21 cellular contexts compared by ENCODE assay signal in the genomic region with DNA sequence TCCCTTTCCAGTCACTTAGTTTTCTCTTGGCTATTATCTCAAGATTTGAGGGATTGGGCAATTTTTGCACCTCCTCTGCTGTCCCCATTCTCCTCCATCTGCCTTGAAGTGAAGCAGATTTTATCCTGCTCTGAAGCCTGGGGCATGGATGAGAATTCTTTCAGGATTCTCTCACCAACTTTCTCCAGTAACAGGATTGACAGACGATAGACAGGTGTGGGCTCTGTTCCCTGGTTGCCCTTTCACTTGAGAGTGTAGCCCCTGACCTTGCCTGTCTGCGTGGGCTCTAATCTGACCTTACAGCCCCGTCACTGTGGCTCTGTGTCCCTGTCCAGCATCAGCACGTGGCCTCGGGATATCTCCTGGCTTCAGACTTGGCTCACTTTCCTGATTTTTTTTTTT. TPM values are rescaled to one million over a fixed set of nuclear protein-coding genes. Genes with fewer than 3 reads are reported as not detected.
DNase-seq lines count a peak whose midpoint lies in the region; ATAC-seq, FAIRE-seq and TF ChIP-seq lines count a peak whose summit lies in the region.
"Had no signal": no experiment of that assay in that cellular context is flagged by ENCODE, and none has a peak within 500 bp of the region (broad histone marks: within the 10 kb centered on the region; RNA-seq: fewer than 3 reads in every experiment).

No MANE protein-coding gene starts in this region.

- H3K9ac ChIP-seq in BLaER1 treated with 17β-estradiol and CSF1 and Interleukin-3, amounts not matched to agents 10 nM and 100 nM, result peak overlapping the region in 1 of 11 experiments; percentile 25; a peak in 1 of 22 replicates
- H3K9ac ChIP-seq in GM12878 (ENCODE audit: control insufficient read depth, insufficient read depth, low read length), result peak overlapping the region; percentile 58

- H3K27ac Mint-ChIP-seq in mesothelial cell of epicardium, result peak overlapping the region; percentile 51
- H3K27ac Mint-ChIP-seq: activated T-helper 17 cell treated with anti-CD3 and anti-CD28 coated beads, Interleukin-2, amount 50 U/mL, for 72 hours had no signal

- no peak for FAIRE-seq in GM12878 (lab: Jason Lieb, UNC)

- DNase-seq in GM12878 (ENCODE audit: low read depth, low spot score), result no peak
- DNase-seq in mesothelial cell of epicardium (ENCODE audit: low spot score in 2 of 2, unreplicated experiment in 2 of 2), result no peak
- no peak for DNase-seq in H4 (ENCODE audit: low spot score)
- no peak for DNase-seq in iPS-NIHi7 (ENCODE audit: extremely low spot score)
- no peak for DNase-seq in NCI-H146 (lab: John Stamatoyannopoulos, UW)
- DNase-seq in activated gamma-delta T cell (lab: John Stamatoyannopoulos, UW), result no peak
- DNase-seq: amniotic stem cell; cerebellar nuclear complex; effector CD8-positive, alpha-beta T cell; kidney glomerular epithelial cell; NCI-H1105 treated with DMSO at 0.1 percent for 48 hours; NCI-H748 treated with DMSO at 0.1 percent for 48 hours; RPMI8226; sigmoid colon; stimulated activated CD4-positive, alpha-beta T cell treated with anti-CD3 and anti-CD28 coated beads, Interleukin-2, amount 100 ng/mL, for 24 hours; T-helper 1 cell had no signal

- H3K4me2 ChIP-seq in BLaER1 treated with 17β-estradiol and CSF1 and Interleukin-3, amounts not matched to agents 10 nM and 100 nM, result peak overlapping the region; percentile 65 to 84 (median 79)
- peak overlapping the region; percentile 92 for H3K4me2 ChIP-seq in GM12878 (ENCODE audit: control insufficient read depth, insufficient read depth)

- no peaks in the 10 kb centered on the region for H3K27me3 ChIP-seq in BLaER1 treated with 17β-estradiol and CSF1 and Interleukin-3, amounts not matched to agents 10 nM and 100 nM
- H3K27me3 ChIP-seq in GM12878 (replicated peaks in 1 of 2; ENCODE audit: control insufficient read depth in 2 of 2, insufficient read depth in 2 of 2, low read length in 1 of 2), result no peaks in the 10 kb centered on the region
- H3K27me3 ChIP-seq: sigmoid colon had no signal

- RAD21 ChIA-PET in GM12878 (lab: Charles Lee; ENCODE audit: unreplicated experiment), result interaction anchor here (0.7 to 8.2 kb wide), 15 partner anchors 8 to 124 kb away, joined by 3 to 203 read pairs (median 9); partner anchors contain the start of gene CDYL

- peaks cover 24% of the 10 kb centered on the region for H3K36me3 Mint-ChIP-seq in mesothelial cell of epicardium

- H3K4me3 Mint-ChIP-seq in mesothelial cell of epicardium, result no peak overlapping the region
- H3K4me3 Mint-ChIP-seq: activated T-helper 17 cell treated with anti-CD3 and anti-CD28 coated beads, Interleukin-2, amount 50 U/mL, for 72 hours had no signal

- CTCF ChIA-PET in HEK293 (lab: Yijun Ruan, JAX) (interaction anchor here (0.9 to 1.2 kb wide), 2 partner anchors 13 to 41 kb away, joined by 3 to 4 read pairs; no protein-coding TSS in a partner anchor), GM12878 (lab: Yijun Ruan, JAX) (interaction anchor here (0.6 to 7.4 kb wide), 11 partner anchors 8 to 134 kb away, joined by 3 to 78 read pairs (median 4); no protein-coding TSS in a partner anchor)

- no peak overlapping the region for H2AFZ ChIP-seq in GM12878 (ENCODE audit: control insufficient read depth, low read depth, low read length)

- no peaks in the 10 kb centered on the region for H3K27me3 Mint-ChIP-seq in mesothelial cell of epicardium (ENCODE audit: low read depth)
- H3K27me3 Mint-ChIP-seq: activated T-helper 17 cell treated with anti-CD3 and anti-CD28 coated beads, Interleukin-2, amount 50 U/mL, for 72 hours had no signal

- WGBS in GM12878 (ENCODE audit: insufficient coverage, insufficient replicate concordance, low lambda C conversion rate, missing lambda C conversion rate), result 90% methylated on average over 5 of the region's 5 CpGs

- no peak for TF ChIP-seq EP300 in GM12878 (IDR thresholded peaks at IDR 0.05; ENCODE audit: borderline replicate concordance in 1 of 2, control insufficient read depth in 1 of 2, low read depth in 2 of 2, low read length in 2 of 2)

- intact Hi-C loops in GM12878 (cut with micrococcal nuclease; ENCODE audit: unreplicated experiment), result no loop called here

- H3K9me3 Mint-ChIP-seq in mesothelial cell of epicardium, result peaks cover 25% of the 10 kb centered on the region
- H3K9me3 Mint-ChIP-seq: activated T-helper 17 cell treated with anti-CD3 and anti-CD28 coated beads, Interleukin-2, amount 50 U/mL, for 72 hours had no signal

- no TSS peak for BruUV-seq in GM12878 (replicated peaks; lab: Mats Ljungman, UMichigan)

- peaks cover 60 to 98% (median 66%) of the 10 kb centered on the region in 11 experiments for H4K20me1 ChIP-seq in BLaER1 treated with 17β-estradiol and CSF1 and Interleukin-3, amounts not matched to agents 10 nM and 100 nM
- peaks cover 10% of the 10 kb centered on the region for H4K20me1 ChIP-seq in GM12878 (ENCODE audit: control insufficient read depth, insufficient read depth)

- POLR2A ChIA-PET in HEK293 (lab: Yijun Ruan, JAX) (interaction anchor here (0.6 kb wide), 1 partner anchor 44 kb away, joined by 4 read pairs; no protein-coding TSS in a partner anchor), GM12878 (lab: Charles Lee) (interaction anchor here (0.6 to 6.6 kb wide), 7 partner anchors 13 to 196 kb away, joined by 3 to 65 read pairs (median 7); partner anchors contain the start of gene CDYL)

- no peak for ATAC-seq in GM12878

- no peak overlapping the region for H3K27ac ChIP-seq in BLaER1 treated with 17β-estradiol and CSF1 and Interleukin-3, amounts not matched to agents 10 nM and 100 nM
- no peak overlapping the region for H3K27ac ChIP-seq in HEK293 (ENCODE audit: extremely low read depth, low read depth, low read length)
- peak overlapping the region; percentile 62 for H3K27ac ChIP-seq in GM12878 (ENCODE audit: control insufficient read depth, insufficient read depth)
- H3K27ac ChIP-seq: HL-60, sigmoid colon had no signal

- TF ChIP-seq CTCF in HEK293 (tag by site-specific recombination; IDR thresholded peaks at IDR 0.05), result no peak
- TF ChIP-seq CTCF in GM12878 (IDR thresholded peaks at IDR 0.05 in 2 of 3, conservative IDR thresholded peaks at IDR 0.05 in 1 of 3; ENCODE audit: control insufficient read depth in 2 of 3, extremely low read depth in 1 of 3, insufficient read depth in 1 of 3, low read depth in 3 of 3, low read length in 3 of 3), result no peak
- TF ChIP-seq CTCF in mesothelial cell of epicardium (IDR thresholded peaks at IDR 0.05; ENCODE audit: unreplicated experiment), result no peak

- no peak for TF ChIP-seq POLR2A in GM12878 (IDR thresholded peaks at IDR 0.05; ENCODE audit: low read depth, low read length)

- in situ Hi-C loops in GM12878 (cut with MboI), result no loop called here

- H3K4me1 ChIP-seq in BLaER1 treated with 17β-estradiol and CSF1 and Interleukin-3, amounts not matched to agents 10 nM and 100 nM, result peaks cover 39 to 57% (median 52%) of the 10 kb centered on the region in 10 experiments
- H3K4me1 ChIP-seq in HEK293 (ENCODE audit: control insufficient read depth, insufficient read depth, low read length) (peaks cover 3% of the 10 kb centered on the region), GM12878 (ENCODE audit: control insufficient read depth, insufficient read depth, low read length) (peaks cover 49% of the 10 kb centered on the region)

- peaks cover 94% of the 10 kb centered on the region for H3K79me2 ChIP-seq in GM12878 (ENCODE audit: control insufficient read depth, insufficient read depth, low read length)

- no peak for TF ChIP-seq RAD21 in GM12878 (IDR thresholded peaks at IDR 0.05; ENCODE audit: insufficient read depth, low read depth, low read length)

- H3K9me3 ChIP-seq in BLaER1 treated with 17β-estradiol and CSF1 and Interleukin-3, amounts not matched to agents 10 nM and 100 nM (replicated peaks in 1 of 11), result peaks cover 14 to 59% (median 52%) of the 10 kb centered on the region in 11 experiments
- H3K9me3 ChIP-seq in HEK293 (ENCODE audit: control insufficient read depth, insufficient read depth, low read depth, low read length) (no peaks in the 10 kb centered on the region; the same call in 1 of the 2 replicates), GM12878 (replicated peaks; ENCODE audit: control insufficient read depth, insufficient read depth, low read length) (peaks cover 2% of the 10 kb centered on the region; the same call in 2 of the 3 replicates)
- H3K9me3 ChIP-seq: mucosa of descending colon had no signal

- SMC1A ChIA-PET in GM12878 (lab: Charles Lee; ENCODE audit: uncharacterized antibody, unreplicated experiment), result interaction anchor here (0.6 to 12.1 kb wide), 10 partner anchors 9 to 206 kb away, joined by 3 to 237 read pairs (median 13); partner anchors contain the start of gene CDYL

- no peak overlapping the region for H3K4me3 ChIP-seq in BLaER1 treated with 17β-estradiol and CSF1 and Interleukin-3, amounts not matched to agents 10 nM and 100 nM
- H3K4me3 ChIP-seq in HEK293 (ENCODE audit: low read depth, low read length), result no peak overlapping the region
- peak overlapping the region; percentile 54; the same call in 1 of the 2 replicates for H3K4me3 ChIP-seq in GM12878
- H3K4me3 ChIP-seq: mucosa of descending colon, sigmoid colon had no signal

- peaks cover 38% of the 10 kb centered on the region for H3K4me1 Mint-ChIP-seq in mesothelial cell of epicardium

- H3K36me3 ChIP-seq in BLaER1 treated with 17β-estradiol and CSF1 and Interleukin-3, amounts not matched to agents 10 nM and 100 nM, result peaks cover 0 to 45% (median 38%) of the 10 kb centered on the region in 11 experiments; a peak in 21 of 22 replicates
- no peaks in the 10 kb centered on the region; a peak in 1 of 3 replicates for H3K36me3 ChIP-seq in HEK293 (ENCODE audit: control insufficient read depth in 2 of 2, insufficient read depth in 1 of 2, low read length in 2 of 2)
- peaks cover 1 to 12% of the 10 kb centered on the region in 2 experiments; a peak in 2 of 4 replicates for H3K36me3 ChIP-seq in GM12878 (ENCODE audit: control insufficient read depth in 2 of 2, insufficient read depth in 2 of 2, low read length in 1 of 2)
- H3K36me3 ChIP-seq: sigmoid colon had no signal

RNA-seq across cellular contexts. Expression of gene CDYL, which starts 27.1 kb away (rescaled TPM):
- 88.3 and 101 TPM in 2 replicates for total RNA-seq in GM12878 (2013; cell fraction: nucleolus; rRNA removed)
- 26.2 and 27.7 TPM in 2 replicates for total RNA-seq in GM12878 (2014; rRNA removed)
- 53.0 and 53.7 TPM in 2 replicates for total RNA-seq in GM12878 (2014; rRNA removed; fragmentation: Illumina TruSeq; extraction: Trizol)
- total RNA-seq in GM12878 (2021), result 61.2 and 61.3 TPM in 2 replicates
- 10.0 TPM for polyA plus RNA-seq in GM12878 (2011; ENCODE audit: low read depth)
- 60.7 and 75.4 TPM in 2 replicates for polyA plus RNA-seq in GM12878 (2011; rRNA removed)
- polyA plus RNA-seq in GM12878 (2011; cell fraction: cytosol; rRNA removed), result 30.0 and 34.2 TPM in 2 replicates
- polyA plus RNA-seq in GM12878 (2011; cell fraction: nucleus; rRNA removed), result 49.5 and 53.2 TPM in 2 replicates
- polyA plus RNA-seq in GM12878 (2012), result 13.4 and 16.6 TPM in 2 replicates
- 39.0 and 45.0 TPM in 2 replicates for polyA plus RNA-seq in GM12878 (2014; fragmentation: Illumina TruSeq; extraction: Trizol)
- polyA plus RNA-seq in GM12878 (2014; fragmentation: Nextera tagmentation; extraction: Ambion mirVana), result 10 to 100 TPM; 11.2 to 15.3 TPM
- 26.8 and 30.8 TPM in 2 replicates for polyA plus RNA-seq in GM12878 (2014; rRNA removed)
- polyA plus RNA-seq in GM12878 (2016; fragmentation: Nextera tagmentation; extraction: Ambion mirVana), result 10 to 100 TPM in 1 of 2 experiments, 1 to 10 TPM in 1; 9.3 to 11.3 TPM
- polyA minus RNA-seq in GM12878 (2011; rRNA and poly(A)+ RNA removed), result 244 and 245 TPM in 2 replicates
- 102 and 113 TPM in 2 replicates for polyA minus RNA-seq in GM12878 (2011; cell fraction: cytosol; rRNA and poly(A)+ RNA removed)
- 33.6 and 50.4 TPM in 2 replicates for polyA minus RNA-seq in GM12878 (2011; cell fraction: nucleus; rRNA and poly(A)+ RNA removed)
- 104 to 112 TPM (median 109 TPM) in 3 replicates for total RNA-seq in mesothelial cell of epicardium
- total RNA-seq in H4 (2014; rRNA removed; shearing (Covaris generic)), result 16.0 and 25.0 TPM in 2 replicates
